ENCODE assay signal across 14 cellular contexts in the genomic region with DNA sequence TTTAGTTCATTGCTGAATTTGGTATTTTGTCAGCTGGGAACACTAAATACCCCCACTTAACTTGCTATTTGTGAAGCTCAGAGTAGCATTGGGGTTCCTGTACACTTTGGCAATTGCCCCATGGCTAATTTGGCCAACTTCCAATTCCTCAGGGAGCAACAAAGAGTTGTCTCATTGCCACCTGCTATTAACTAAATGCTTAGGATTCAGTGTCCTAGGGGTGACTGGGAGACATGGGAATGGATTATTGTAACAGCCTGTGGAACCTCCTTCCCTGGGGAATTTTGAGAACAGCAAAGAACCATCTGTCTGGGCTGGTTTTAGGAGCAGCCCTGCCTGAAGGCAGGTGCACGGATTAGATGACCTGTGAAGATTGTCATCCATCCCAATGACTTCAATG.
DNase-seq lines count a peak whose midpoint lies in the region; ATAC-seq and TF ChIP-seq lines count a peak whose summit lies in the region.
"Had no signal": no experiment of that assay in that cellular context is flagged by ENCODE, and none has a peak within 500 bp of the region (broad histone marks: within the 10 kb centered on the region; RNA-seq: fewer than 3 reads in every experiment).

No MANE protein-coding gene starts in this region.

- H3K9me3 ChIP-seq in SK-N-MC (ENCODE audit: low read depth, low read length) (no peaks in the 10 kb centered on the region), neural progenitor cell (ENCODE audit: low read depth) (no peaks in the 10 kb centered on the region)

- no peaks in the 10 kb centered on the region for H3K4me1 ChIP-seq in neural progenitor cell

- H3K27me3 ChIP-seq in neural progenitor cell: no peaks in the 10 kb centered on the region

- no peak overlapping the region for H2AFZ ChIP-seq in neural progenitor cell (replicated peaks)
- H2AFZ ChIP-seq: GM23248 had no signal

- H3F3A ChIP-seq in neural progenitor cell (ENCODE audit: low read depth): no peaks in the 10 kb centered on the region

- no peaks in the 10 kb centered on the region for H3K36me3 ChIP-seq in SK-N-MC (ENCODE audit: insufficient read depth, low read length)
- H3K36me3 ChIP-seq in neural progenitor cell: no peaks in the 10 kb centered on the region

- peak overlapping the region; percentile 2; the same call in 1 of the 2 replicates for H3K4me3 ChIP-seq in SK-N-MC
- no peak overlapping the region for H3K4me3 ChIP-seq in neural progenitor cell
- H3K4me3 ChIP-seq: GM23248 had no signal

- H4K20me1 ChIP-seq in neural progenitor cell (ENCODE audit: low read depth): no peaks in the 10 kb centered on the region

- peak overlapping the region; percentile 78 for H3K27ac Mint-ChIP-seq in mesothelial cell of epicardium
- H3K27ac Mint-ChIP-seq in neural progenitor cell: no peak overlapping the region
- no peak overlapping the region for H3K27ac Mint-ChIP-seq in natural killer cell
- H3K27ac Mint-ChIP-seq: activated naive CD4-positive, alpha-beta T cell treated with anti-CD3 and anti-CD28 coated beads for 36 hours; CD8-positive, alpha-beta memory T cell had no signal

- no peaks in the 10 kb centered on the region for H3K79me2 ChIP-seq in neural progenitor cell (ENCODE audit: low read depth)

- H3K9me3 Mint-ChIP-seq in mesothelial cell of epicardium (no peaks in the 10 kb centered on the region), neural progenitor cell (no peaks in the 10 kb centered on the region), natural killer cell (no peaks in the 10 kb centered on the region)
- H3K9me3 Mint-ChIP-seq: activated naive CD4-positive, alpha-beta T cell treated with anti-CD3 and anti-CD28 coated beads for 36 hours; CD8-positive, alpha-beta memory T cell; central memory CD8-positive, alpha-beta T cell had no signal

- DNase-seq in DMS153 treated with DMSO at 0.1 percent for 48 hours (lab: John Stamatoyannopoulos, UW; ENCODE audit: unreplicated experiment): peak; percentile 37
- peak; percentile 71 for DNase-seq in NCI-H128 (lab: John Stamatoyannopoulos, UW; ENCODE audit: unreplicated experiment)
- peak; percentile 40 for DNase-seq in SK-N-MC (ENCODE audit: low read depth, low spot score)
- no peak for DNase-seq in mesothelial cell of epicardium (ENCODE audit: low spot score in 2 of 2, unreplicated experiment in 2 of 2)
- DNase-seq in neural progenitor cell (ENCODE audit: low spot score): no peak
- DNase-seq in natural killer cell: no peak
- DNase-seq in AML-193 (lab: John Stamatoyannopoulos, UW): no peak
- DNase-seq: activated naive CD4-positive, alpha-beta T cell treated with anti-CD3 and anti-CD28 coated beads for 36 hours; CD8-positive, alpha-beta memory T cell; GM23248; right cardiac atrium had no signal

- ATAC-seq in natural killer cell (no peak), HG03095 (IDR thresholded peaks at IDR 0.05; ENCODE audit: unreplicated experiment) (no peak)
- ATAC-seq: esophagus mucosa had no signal

- intact Hi-C loops in natural killer cell (cut with micrococcal nuclease): no loop called here

- H3K27ac ChIP-seq in SK-N-MC (peak overlapping the region; percentile 12; the same call in 1 of the 2 replicates), neural progenitor cell (no peak overlapping the region)
- H3K27ac ChIP-seq: GM23248 had no signal

- H3K4me3 Mint-ChIP-seq in mesothelial cell of epicardium (no peak overlapping the region), neural progenitor cell (no peak overlapping the region), natural killer cell (no peak overlapping the region)
- H3K4me3 Mint-ChIP-seq: activated naive CD4-positive, alpha-beta T cell treated with anti-CD3 and anti-CD28 coated beads for 36 hours; CD8-positive, alpha-beta memory T cell; central memory CD8-positive, alpha-beta T cell had no signal

- no peaks in the 10 kb centered on the region for H3K27me3 Mint-ChIP-seq in mesothelial cell of epicardium (ENCODE audit: low read depth)
- no peaks in the 10 kb centered on the region for H3K27me3 Mint-ChIP-seq in neural progenitor cell (ENCODE audit: insufficient read depth, low read depth)
- no peaks in the 10 kb centered on the region for H3K27me3 Mint-ChIP-seq in natural killer cell (ENCODE audit: low read depth in 2 of 2)
- H3K27me3 Mint-ChIP-seq: CD8-positive, alpha-beta memory T cell; central memory CD8-positive, alpha-beta T cell had no signal

- H3K4me2 ChIP-seq in neural progenitor cell: no peak overlapping the region

- no peak overlapping the region for H3K9ac ChIP-seq in SK-N-MC (ENCODE audit: insufficient read length)
- no peak overlapping the region for H3K9ac ChIP-seq in neural progenitor cell
- H3K9ac ChIP-seq: GM23248 had no signal

- TF ChIP-seq CTCF in mesothelial cell of epicardium (IDR thresholded peaks at IDR 0.05; ENCODE audit: unreplicated experiment): no peak
- TF ChIP-seq CTCF in neural progenitor cell (IDR thresholded peaks at IDR 0.05): no peak
- no peak for TF ChIP-seq CTCF in natural killer cell (IDR thresholded peaks at IDR 0.05)

- peaks cover 7% of the 10 kb centered on the region for H3K36me3 Mint-ChIP-seq in mesothelial cell of epicardium
- no peaks in the 10 kb centered on the region for H3K36me3 Mint-ChIP-seq in neural progenitor cell
- no peaks in the 10 kb centered on the region for H3K36me3 Mint-ChIP-seq in natural killer cell

- peaks cover 22% of the 10 kb centered on the region for H3K4me1 Mint-ChIP-seq in mesothelial cell of epicardium
- H3K4me1 Mint-ChIP-seq in neural progenitor cell: peaks cover 2% of the 10 kb centered on the region
- peaks cover 9 to 11% of the 10 kb centered on the region in 2 donors for H3K4me1 Mint-ChIP-seq in natural killer cell

Comparison
In these comparisons a context has a peak if more than half of its experiments do, and no peak if none do; other contexts are left out.
1. DNase-seq: peak in DMS153 treated with DMSO at 0.1 percent for 48 hours (single experiment), NCI-H128 (single experiment) and SK-N-MC (single experiment); none in mesothelial cell of epicardium (0 of 2), neural progenitor cell (single experiment), natural killer cell (single experiment) and AML-193 (0 of 2).